26 cellular contexts compared by ENCODE assay signal in genomic region chr3:195877767-195878423, GRCh38. TPM values are rescaled to one million over a fixed set of nuclear protein-coding genes. Genes with fewer than 3 reads are reported as not detected.
DNase-seq lines count a peak whose midpoint lies in the region; ATAC-seq and TF ChIP-seq lines count a peak whose summit lies in the region.
"Had no signal": no experiment of that assay in that cellular context is flagged by ENCODE, and none has a peak within 500 bp of the region (broad histone marks: within the 10 kb centered on the region; RNA-seq: fewer than 3 reads in every experiment).

No MANE protein-coding gene starts in this region.

- no peaks in the 10 kb centered on the region for H3K79me2 ChIP-seq in HCT116 (ENCODE audit: insufficient read depth, low read length)
- H3K79me2 ChIP-seq in osteoblast (ENCODE audit: insufficient read depth, low read length): peaks cover 2% of the 10 kb centered on the region

- TF ChIP-seq RAD21 in HCT116 (IDR thresholded peaks at IDR 0.05; ENCODE audit: low read depth): no peak

- TF ChIP-seq CTCF in HCT116 (IDR thresholded peaks at IDR 0.05 in 2 of 3, conservative IDR thresholded peaks at IDR 0.05 in 1 of 3; ENCODE audit: borderline replicate concordance in 1 of 3, insufficient read depth in 1 of 3, low read depth in 2 of 3, low read length in 2 of 3) (no peak), osteoblast (IDR thresholded peaks at IDR 0.05; ENCODE audit: extremely low read depth, low read depth, low read length) (no peak)

- H3K9me2 ChIP-seq in HCT116 (ENCODE audit: insufficient read depth): no peaks in the 10 kb centered on the region

- ATAC-seq in HCT116: no peak
- ATAC-seq in GM18502 (IDR thresholded peaks at IDR 0.05; ENCODE audit: poor library complexity, unreplicated experiment): no peak

- H3K9ac ChIP-seq in BLaER1 (no peak overlapping the region; the same call in 1 of the 2 replicates), HCT116 (ENCODE audit: low read length) (no peak overlapping the region; the same call in 1 of the 2 replicates)

- peaks cover 78% of the 10 kb centered on the region for H3K36me3 ChIP-seq in BLaER1
- H3K36me3 ChIP-seq in HCT116 (ENCODE audit: control insufficient read depth in 1 of 2, insufficient read depth in 2 of 2, low read length in 2 of 2): peaks cover 0 to 5% of the 10 kb centered on the region in 2 experiments; a peak in 2 of 4 replicates
- peaks cover 16% of the 10 kb centered on the region for H3K36me3 ChIP-seq in osteoblast (ENCODE audit: insufficient read depth, low read length)

- TF ChIP-seq POLR2A in HCT116 (IDR thresholded peaks at IDR 0.05; ENCODE audit: borderline replicate concordance, extremely low read depth, insufficient read depth, insufficient read length): no peak

- peaks cover 35% of the 10 kb centered on the region for H3K4me1 ChIP-seq in BLaER1
- H3K4me1 ChIP-seq in HCT116 (ENCODE audit: control insufficient read depth in 1 of 2, insufficient read depth in 2 of 2, low read length in 2 of 2): peaks cover 21 to 46% of the 10 kb centered on the region in 2 experiments
- peaks cover 3% of the 10 kb centered on the region for H3K4me1 ChIP-seq in osteoblast (ENCODE audit: insufficient read depth, low read length)
- H3K4me1 ChIP-seq: vagina had no signal

- H3K4me2 ChIP-seq in BLaER1 (peak overlapping the region; percentile 68), HCT116 (ENCODE audit: low read length) (peak overlapping the region; percentile 78; the same call in 1 of the 2 replicates), osteoblast (ENCODE audit: insufficient read depth, low read length) (no peak overlapping the region)

- H2AFZ ChIP-seq in HCT116 (ENCODE audit: low read depth, low read length, poor library complexity, severe bottlenecking) (no peak overlapping the region), osteoblast (ENCODE audit: low read length) (no peak overlapping the region)

- intact Hi-C loops in HCT116 (cut with micrococcal nuclease): no loop called here

- RAD21 ChIA-PET in HCT116 (lab: Charles Lee; ENCODE audit: low non-redundant PET in 1 of 2, low total read pairs in 2 of 2, uncharacterized antibody in 2 of 2, unreplicated experiment in 2 of 2): no interaction called here

- no TSS peak for BruUV-seq in HCT116 (replicated peaks; lab: Mats Ljungman, UMichigan)

- H3K27ac ChIP-seq in BLaER1 (peak overlapping the region; percentile 60), HCT116 (ENCODE audit: low read depth, low read length) (peak overlapping the region; percentile 46; the same call in 1 of the 2 replicates), cingulate gyrus (ENCODE audit: low read depth, low read length) (peak overlapping the region; percentile 54), osteoblast (ENCODE audit: low read depth, low read length) (no peak overlapping the region), caudate nucleus (ENCODE audit: low read depth, low read length) (no peak overlapping the region)
- H3K27ac ChIP-seq: brain microvascular endothelial cell, coronary artery, skin epidermis, suprapubic skin, vagina had no signal

- POLR2A ChIA-PET in HCT116 (lab: Charles Lee): no interaction called here

- H4K20me1 ChIP-seq in BLaER1 (peaks cover 44% of the 10 kb centered on the region), HCT116 (ENCODE audit: insufficient read depth) (no peaks in the 10 kb centered on the region), osteoblast (ENCODE audit: insufficient read depth, low read length) (peaks cover 12% of the 10 kb centered on the region)

- no peaks in the 10 kb centered on the region for H3K9me3 ChIP-seq in BLaER1
- H3K9me3 ChIP-seq in HCT116 (ENCODE audit: control insufficient read depth in 1 of 2, insufficient read depth in 1 of 2, low read depth in 1 of 2, low read length in 2 of 2): no peaks in the 10 kb centered on the region
- H3K9me3 ChIP-seq in osteoblast (ENCODE audit: low read depth, low read length): no peaks in the 10 kb centered on the region
- H3K9me3 ChIP-seq: suprapubic skin, vagina had no signal

- CTCF ChIA-PET in HCT116 (lab: Charles Lee): interaction anchor here (2.5 kb wide), 1 partner anchor 17 kb away, joined by 19 read pairs; no protein-coding TSS in a partner anchor

- DNase-seq in HCT116 (ENCODE audit: low read depth, low spot score) (no peak), osteoblast (ENCODE audit: insufficient read length, low spot score, missing footprints) (peak; percentile 72), NOMO-1 treated with dmso at 0.1 percent for 144 hours (lab: John Stamatoyannopoulos, UW; ENCODE audit: unreplicated experiment) (no peak), caudate nucleus (lab: John Stamatoyannopoulos, UW) (no peak), 8988T (no peak)
- DNase-seq: ACHN; activated CD4-positive, CD25-positive, alpha-beta regulatory T cell treated with anti-CD3 and anti-CD28 coated beads, Interleukin-2, amount 50 U/mL, for 72 hours; activated CD8-positive, alpha-beta T cell treated with anti-CD3 and anti-CD28 coated beads, Interleukin-2, amount 10 ng/mL, durations not matched to agents 7 days and 5 days; activated gamma-delta T cell treated with Interleukin-2 at 50 U/mL for 16 hours; brain microvascular endothelial cell; C1 segment of cervical spinal cord; glutamatergic neuron; HFFc6; IMR-90; NCI-H1105; NCI-H510A; stimulated activated CD4-positive, alpha-beta T cell treated with anti-CD3 and anti-CD28 coated beads, Interleukin-1b, Interleukin-23, amount 100 ng/mL, for 48 hours; T-helper 1 cell had no signal

- no peaks in the 10 kb centered on the region for H3K27me3 ChIP-seq in BLaER1
- no peaks in the 10 kb centered on the region for H3K27me3 ChIP-seq in HCT116 (ENCODE audit: insufficient read depth, low read length)
- H3K27me3 ChIP-seq in osteoblast (ENCODE audit: insufficient read depth, low read length): no peaks in the 10 kb centered on the region
- H3K27me3 ChIP-seq: brain microvascular endothelial cell, suprapubic skin, vagina had no signal

- H3K4me3 ChIP-seq in BLaER1 (no peak overlapping the region), HCT116 (replicated peaks in 1 of 2; ENCODE audit: low read depth in 1 of 2, low read length in 2 of 2) (no peak overlapping the region), osteoblast (ENCODE audit: insufficient read depth, low read length) (no peak overlapping the region)
- H3K4me3 ChIP-seq: coronary artery, lung, skin epidermis, suprapubic skin, vagina had no signal

TF ChIP-seq in HCT116, 20 proteins besides CTCF, POLR2A, EP300 and RAD21 (continues in another document):
- no peak for TF ChIP-seq YY1 (IDR thresholded peaks at IDR 0.05; ENCODE audit: extremely low read depth, insufficient replicate concordance, low read depth, low read length)
- TF ChIP-seq ATF3 (IDR thresholded peaks at IDR 0.05): no peak
- no peak for TF ChIP-seq FOSL1 (IDR thresholded peaks at IDR 0.05; ENCODE audit: low read depth)
- TF ChIP-seq EGR1 (IDR thresholded peaks at IDR 0.05; ENCODE audit: low read depth): no peak
- TF ChIP-seq ZBTB33 (IDR thresholded peaks at IDR 0.05; ENCODE audit: extremely low read depth, insufficient replicate concordance, low read length): no peak
- no peak for TF ChIP-seq CBX3 (IDR thresholded peaks at IDR 0.05; ENCODE audit: low read depth)
- no peak for TF ChIP-seq POLR2AphosphoS5 (IDR thresholded peaks at IDR 0.05; ENCODE audit: low read depth, low read length)
- TF ChIP-seq SIN3A (IDR thresholded peaks at IDR 0.05; ENCODE audit: low read depth): no peak
- no peak for TF ChIP-seq ELF1 (IDR thresholded peaks at IDR 0.05; ENCODE audit: borderline replicate concordance, low read depth)
- no peak for TF ChIP-seq MAX (IDR thresholded peaks at IDR 0.05)

RNA-seq across cellular contexts. Expression of gene TNK2, which starts 30.5 kb away (rescaled TPM):
- total RNA-seq in HCT116 (2021; ENCODE audit: unreplicated experiment) (55.1 TPM), osteoblast (10.6 and 11.6 TPM in 2 replicates)
- 34.0 and 40.3 TPM in 2 replicates for polyA plus RNA-seq in HCT116 (2012)

Comparison
In these comparisons a context has a peak if more than half of its experiments do, and no peak if none do; other contexts are left out.
1. H3K27ac ChIP-seq: peak in BLaER1 (single experiment), HCT116 (single experiment) and cingulate gyrus (single experiment); none in osteoblast (single experiment) and caudate nucleus (single experiment).